35 cellular contexts compared by ENCODE assay signal in genomic region chr12:53259891-53260290, GRCh38. TPM values are rescaled to one million over a fixed set of nuclear protein-coding genes. Genes with fewer than 3 reads are reported as not detected.
"Had no signal": no experiment of that assay in that cellular context is flagged by ENCODE, and none has a peak within 500 bp of the region (broad histone marks: within the 10 kb centered on the region; RNA-seq: fewer than 3 reads in every experiment).

No MANE protein-coding gene starts in this region.

- H3K9me3 Mint-ChIP-seq: activated CD4-positive, alpha-beta memory T cell treated with anti-CD3 and anti-CD28 coated beads, Interleukin-2, amount 10 ng/mL, durations not matched to agents 7 days and 5 days; activated CD4-positive, alpha-beta T cell treated with anti-CD3 and anti-CD28 coated beads, Interleukin-2, amount 10 ng/mL, durations not matched to agents 7 days and 5 days; activated naive CD4-positive, alpha-beta T cell treated with anti-CD3 and anti-CD28 coated beads, Interleukin-2, amount 10 ng/mL, durations not matched to agents 7 days and 5 days; activated naive CD4-positive, alpha-beta T cell treated with anti-CD3 and anti-CD28 coated beads, Interleukin-2, amount 50 U/mL, for 72 hours; activated naive CD8-positive, alpha-beta T cell treated with anti-CD3 and anti-CD28 coated beads, Interleukin-2, amount 10 ng/mL, durations not matched to agents 7 days and 5 days; activated T-cell treated with anti-CD3 and anti-CD28 coated beads, Interleukin-2, amount 50 U/mL, for 24 hours; activated T-cell treated with anti-CD3 and anti-CD28 coated beads, Interleukin-2, amount 50 U/mL, for 72 hours; brain; T-helper 1 cell treated with Interleukin-12 subunit alpha and Interleukin-12 subunit beta and Interleukin-4 antibody, amounts not matched to agents 30 μg/mL and 1 μg/mL, for 36 hours; T-helper 2 cell treated with Interferon-gamma antibody and Interleukin-4, amounts not matched to agents 5 μg/mL and 100 μg/mL, for 36 hours had no signal

- H3K9me3 ChIP-seq: ascending aorta, breast epithelium, colonic mucosa, esophagus squamous epithelium, gastroesophageal sphincter had no signal

- FAIRE-seq: endometrium, endothelial cell of umbilical vein had no signal

- H3K4me1 Mint-ChIP-seq: brain had no signal

- H3K36me3 Mint-ChIP-seq: activated naive CD4-positive, alpha-beta T cell treated with anti-CD3 and anti-CD28 coated beads, Interleukin-2, amount 50 U/mL, for 72 hours; brain had no signal

- H3K27me3 Mint-ChIP-seq: activated CD4-positive, alpha-beta memory T cell treated with anti-CD3 and anti-CD28 coated beads, Interleukin-2, amount 10 ng/mL, durations not matched to agents 7 days and 5 days; activated CD4-positive, alpha-beta T cell treated with anti-CD3 and anti-CD28 coated beads for 36 hours; activated CD4-positive, alpha-beta T cell treated with anti-CD3 and anti-CD28 coated beads, Interleukin-2, amount 10 ng/mL, durations not matched to agents 7 days and 5 days; activated naive CD4-positive, alpha-beta T cell treated with anti-CD3 and anti-CD28 coated beads, Interleukin-2, amount 10 ng/mL, durations not matched to agents 7 days and 5 days; activated naive CD8-positive, alpha-beta T cell treated with anti-CD3 and anti-CD28 coated beads, Interleukin-2, amount 10 ng/mL, durations not matched to agents 7 days and 5 days; activated T-cell treated with anti-CD3 and anti-CD28 coated beads, Interleukin-2, amount 50 U/mL, for 24 hours had no signal

- H3K36me3 ChIP-seq: breast epithelium, cardiac muscle cell, colonic mucosa had no signal

- H3K4me3 ChIP-seq: ascending aorta, breast epithelium, cardiac muscle cell, colonic mucosa, esophagus squamous epithelium, gastroesophageal sphincter had no signal

- ATAC-seq: activated CD4-positive, alpha-beta T cell treated with anti-CD3 and anti-CD28 coated beads for 36 hours; activated naive CD4-positive, alpha-beta T cell treated with anti-CD3 and anti-CD28 coated beads, Interleukin-2, amount 50 U/mL, for 72 hours; activated T-cell treated with anti-CD3 and anti-CD28 coated beads, Interleukin-2, amount 50 U/mL, for 72 hours; gastroesophageal sphincter had no signal

- H3K4me3 Mint-ChIP-seq: activated CD4-positive, alpha-beta memory T cell treated with anti-CD3 and anti-CD28 coated beads, Interleukin-2, amount 10 ng/mL, durations not matched to agents 7 days and 5 days; activated CD4-positive, alpha-beta T cell treated with anti-CD3 and anti-CD28 coated beads for 36 hours; activated CD4-positive, alpha-beta T cell treated with anti-CD3 and anti-CD28 coated beads, Interleukin-2, amount 10 ng/mL, durations not matched to agents 7 days and 5 days; activated naive CD4-positive, alpha-beta T cell treated with anti-CD3 and anti-CD28 coated beads, Interleukin-2, amount 10 ng/mL, durations not matched to agents 7 days and 5 days; activated naive CD8-positive, alpha-beta T cell treated with anti-CD3 and anti-CD28 coated beads, Interleukin-2, amount 10 ng/mL, durations not matched to agents 7 days and 5 days; activated T-cell treated with anti-CD3 and anti-CD28 coated beads, Interleukin-2, amount 50 U/mL, for 24 hours; activated T-cell treated with anti-CD3 and anti-CD28 coated beads, Interleukin-2, amount 50 U/mL, for 72 hours; brain; T-helper 1 cell treated with Interleukin-12 subunit alpha and Interleukin-12 subunit beta and Interleukin-4 antibody, amounts not matched to agents 30 μg/mL and 1 μg/mL, for 36 hours; T-helper 2 cell treated with Interferon-gamma antibody and Interleukin-4, amounts not matched to agents 5 μg/mL and 100 μg/mL, for 36 hours had no signal

- DNase-seq: activated CD4-positive, alpha-beta memory T cell treated with anti-CD3 and anti-CD28 coated beads, Interleukin-2, amount 10 ng/mL, durations not matched to agents 7 days and 5 days; activated CD4-positive, alpha-beta T cell treated with anti-CD3 and anti-CD28 coated beads for 36 hours; activated CD4-positive, alpha-beta T cell treated with anti-CD3 and anti-CD28 coated beads, Interleukin-2, amount 10 ng/mL, durations not matched to agents 7 days and 5 days; activated CD4-positive, alpha-beta T cell treated with anti-CD3 and anti-CD28 coated beads, Interleukin-2, amount 50 U/mL, for 4 hours; activated CD4-positive, CD25-positive, alpha-beta regulatory T cell; activated CD4-positive, CD25-positive, alpha-beta regulatory T cell treated with anti-CD3 and anti-CD28 coated beads, Interleukin-2, amount 50 U/mL, for 72 hours; activated CD8-positive, alpha-beta memory T cell treated with anti-CD3 and anti-CD28 coated beads, Interleukin-2, amount 50 U/mL, for 48 hours; activated gamma-delta T cell; activated naive CD4-positive, alpha-beta T cell; activated naive CD4-positive, alpha-beta T cell treated with anti-CD3 and anti-CD28 coated beads, Interleukin-2, amount 10 ng/mL, durations not matched to agents 7 days and 5 days; activated naive CD8-positive, alpha-beta T cell treated with anti-CD3 and anti-CD28 coated beads, Interleukin-2, amount 10 ng/mL, durations not matched to agents 7 days and 5 days; activated T-cell treated with anti-CD3 and anti-CD28 coated beads for 4 hours; activated T-cell treated with anti-CD3 and anti-CD28 coated beads, Interleukin-2, amount 50 U/mL, for 24 hours; activated T-cell treated with anti-CD3 and anti-CD28 coated beads, Interleukin-2, amount 50 U/mL, for 72 hours; central memory CD4-positive, alpha-beta T cell; cerebellar nuclear complex; colonic mucosa; effector CD8-positive, alpha-beta T cell; esophagus squamous epithelium; foreskin melanocyte; T1000 had no signal

- H3K27me3 ChIP-seq: ascending aorta, breast epithelium, cardiac muscle cell, colonic mucosa, esophagus squamous epithelium, gastroesophageal sphincter had no signal

- H3K4me1 ChIP-seq: ascending aorta, breast epithelium, colonic mucosa, gastroesophageal sphincter had no signal

- H3K27ac ChIP-seq: ascending aorta, breast epithelium, cardiac muscle cell, colonic mucosa, epithelial cell of prostate, gastroesophageal sphincter had no signal

- H3K27ac Mint-ChIP-seq: activated CD4-positive, alpha-beta memory T cell treated with anti-CD3 and anti-CD28 coated beads, Interleukin-2, amount 10 ng/mL, durations not matched to agents 7 days and 5 days; activated CD4-positive, alpha-beta T cell treated with anti-CD3 and anti-CD28 coated beads for 36 hours; activated CD4-positive, alpha-beta T cell treated with anti-CD3 and anti-CD28 coated beads, Interleukin-2, amount 10 ng/mL, durations not matched to agents 7 days and 5 days; activated naive CD8-positive, alpha-beta T cell treated with anti-CD3 and anti-CD28 coated beads, Interleukin-2, amount 10 ng/mL, durations not matched to agents 7 days and 5 days; brain; T-helper 1 cell treated with Interleukin-12 subunit alpha and Interleukin-12 subunit beta and Interleukin-4 antibody, amounts not matched to agents 30 μg/mL and 1 μg/mL, for 36 hours; T-helper 2 cell treated with Interferon-gamma antibody and Interleukin-4, amounts not matched to agents 5 μg/mL and 100 μg/mL, for 36 hours had no signal

RNA-seq across cellular contexts. Expression of gene ESPL1, which starts 8.2 kb away (rescaled TPM):
- total RNA-seq: ascending aorta had no signal

RNA-seq across cellular contexts. Expression of gene ITGB7, which starts 52.8 kb away (rescaled TPM):
- total RNA-seq: dermis microvascular lymphatic vessel endothelial cell, endothelial cell of umbilical vein, fibroblast of villous mesenchyme, glomerular endothelial cell had no signal
